In the genomic region with DNA sequence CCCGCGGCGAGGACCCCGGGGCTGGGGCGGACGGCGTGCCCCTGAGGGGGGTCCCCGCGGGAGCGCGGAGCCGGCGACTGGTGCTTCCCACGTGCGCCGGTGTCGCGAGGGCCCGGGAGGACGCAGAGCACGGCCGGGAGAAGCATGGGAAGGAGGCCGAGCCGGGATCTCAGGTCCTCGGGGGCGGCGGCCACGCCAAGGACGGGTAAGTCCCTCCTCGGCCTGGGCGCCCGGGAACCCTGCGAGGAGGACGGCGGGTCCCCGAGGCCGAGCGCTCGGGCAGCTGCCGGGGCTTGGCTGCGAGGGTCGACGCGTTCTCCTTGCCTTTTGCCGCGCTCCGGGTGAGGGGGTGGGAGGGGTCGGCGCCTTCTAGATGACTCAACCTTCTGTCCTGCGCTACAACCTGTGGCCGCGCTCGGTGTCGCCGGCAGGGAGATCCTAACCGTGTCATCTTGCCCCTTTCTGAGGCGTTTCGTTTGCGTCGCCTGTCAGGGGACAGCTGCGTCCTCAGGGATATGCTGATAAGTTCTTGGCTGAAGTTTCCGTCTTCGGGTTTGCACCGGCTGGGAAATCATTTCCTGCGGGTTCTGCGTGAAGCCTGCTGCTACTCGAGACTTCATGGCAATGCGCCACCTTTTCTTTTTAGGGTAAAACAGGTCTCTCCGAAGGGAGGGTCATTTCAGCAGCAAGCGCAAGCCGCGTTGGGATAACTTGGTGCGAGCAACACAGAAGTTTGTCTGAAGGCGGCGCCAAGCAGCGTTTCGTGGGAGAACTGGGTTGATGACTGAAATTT, we compare ENCODE assay signal across 7 cellular contexts. TPM values are rescaled to one million over a fixed set of nuclear protein-coding genes. Genes with fewer than 3 reads are reported as not detected.
A peak's percentile ranks its signal among the peaks of the same experiment; 100 is the strongest.
DNase-seq lines count a peak whose midpoint lies in the region; ATAC-seq and TF ChIP-seq lines count a peak whose summit lies in the region.

No MANE protein-coding gene starts in this region.

- no peaks in the 10 kb centered on the region for H3K36me3 ChIP-seq in lower lobe of right lung

- peak; percentile 58 for DNase-seq in GM13976 (ENCODE audit: low spot score)
- DNase-seq in HFFc6, result peak; percentile 69
- peak; percentile 15 for DNase-seq in NCI-H1048 (lab: John Stamatoyannopoulos, UW)
- DNase-seq in activated CD4-positive, alpha-beta T cell treated with anti-CD3 and anti-CD28 coated beads, Interleukin-2, amount 10 ng/mL, durations not matched to agents 7 days and 5 days, result peak; percentile 68
- peak; percentile 85 for DNase-seq in dermis blood vessel endothelial cell
- peak; percentile 75 for DNase-seq in lower lobe of right lung
- DNase-seq in stimulated activated CD4-positive, alpha-beta T cell treated with anti-CD3 and anti-CD28 coated beads, TNF-alpha, amount 100 ng/mL, for 24 hours (ENCODE audit: low read depth in 3 of 3), result peak; percentile 39 to 71 (median 50)

- CTCF ChIA-PET in activated CD4-positive, alpha-beta T cell treated with anti-CD3 and anti-CD28 coated beads, Interleukin-2, amount 10 ng/mL, durations not matched to agents 7 days and 5 days (lab: Charles Lee), result interaction anchor here (0.6 to 1.1 kb wide), 2 partner anchors 8 to 17 kb away, joined by 3 to 4 read pairs; no protein-coding TSS in a partner anchor

- peak; percentile 61 to 74 for ATAC-seq in lower lobe of right lung

- H3K4me1 Mint-ChIP-seq in HFFc6 (ENCODE audit: low read depth), result peaks cover 40% of the 10 kb centered on the region
- peaks cover 56% of the 10 kb centered on the region for H3K4me1 Mint-ChIP-seq in activated CD4-positive, alpha-beta T cell treated with anti-CD3 and anti-CD28 coated beads, Interleukin-2, amount 10 ng/mL, durations not matched to agents 7 days and 5 days

- peak overlapping the region; percentile 93 for H3K4me3 ChIP-seq in lower lobe of right lung

- H3K27me3 Mint-ChIP-seq in HFFc6 (ENCODE audit: insufficient read depth), result no peaks in the 10 kb centered on the region
- H3K27me3 Mint-ChIP-seq in activated CD4-positive, alpha-beta T cell treated with anti-CD3 and anti-CD28 coated beads, Interleukin-2, amount 10 ng/mL, durations not matched to agents 7 days and 5 days, result peaks cover 4% of the 10 kb centered on the region

- peaks cover 30% of the 10 kb centered on the region for H3K4me1 ChIP-seq in lower lobe of right lung

- H3K9me3 ChIP-seq in lower lobe of right lung, result no peaks in the 10 kb centered on the region

- H3K27ac Mint-ChIP-seq in HFFc6, result peak overlapping the region; percentile 96
- peak overlapping the region; percentile 96 for H3K27ac Mint-ChIP-seq in activated CD4-positive, alpha-beta T cell treated with anti-CD3 and anti-CD28 coated beads, Interleukin-2, amount 10 ng/mL, durations not matched to agents 7 days and 5 days

- no peaks in the 10 kb centered on the region for H3K9me3 Mint-ChIP-seq in HFFc6
- H3K9me3 Mint-ChIP-seq in activated CD4-positive, alpha-beta T cell treated with anti-CD3 and anti-CD28 coated beads, Interleukin-2, amount 10 ng/mL, durations not matched to agents 7 days and 5 days, result no peaks in the 10 kb centered on the region

- intact Hi-C loops in lower lobe of right lung (cut with DNase I), result no loop called here

- in situ Hi-C loops in GM13976 (cut with MboI; ENCODE audit: low sequenced_read_pairs, unreplicated experiment), result no loop called here

- H3K27ac ChIP-seq in lower lobe of right lung, result peak overlapping the region; percentile 93

- peak; percentile 59 for TF ChIP-seq CTCF in GM13976 (IDR thresholded peaks at IDR 0.05; ENCODE audit: borderline replicate concordance, control extremely low read depth, extremely low read depth, insufficient read depth, missing control alignments)
- peak; percentile 71 for TF ChIP-seq CTCF in HFFc6 (IDR thresholded peaks at IDR 0.05)
- peak; percentile 50 for TF ChIP-seq CTCF in lower lobe of right lung (IDR thresholded peaks at IDR 0.05)

- H3K36me3 Mint-ChIP-seq in HFFc6 (ENCODE audit: low read depth), result peaks cover 12% of the 10 kb centered on the region
- peaks cover 8% of the 10 kb centered on the region for H3K36me3 Mint-ChIP-seq in activated CD4-positive, alpha-beta T cell treated with anti-CD3 and anti-CD28 coated beads, Interleukin-2, amount 10 ng/mL, durations not matched to agents 7 days and 5 days (ENCODE audit: low read depth)

- peak overlapping the region; percentile 100 for H3K4me3 Mint-ChIP-seq in HFFc6
- H3K4me3 Mint-ChIP-seq in activated CD4-positive, alpha-beta T cell treated with anti-CD3 and anti-CD28 coated beads, Interleukin-2, amount 10 ng/mL, durations not matched to agents 7 days and 5 days, result peak overlapping the region; percentile 95

- POLR2A ChIA-PET in activated CD4-positive, alpha-beta T cell treated with anti-CD3 and anti-CD28 coated beads, Interleukin-2, amount 10 ng/mL, durations not matched to agents 7 days and 5 days (lab: Charles Lee), result interaction anchor here (0.6 kb wide), 1 partner anchor 373 kb away, joined by 6 read pairs; no protein-coding TSS in a partner anchor

- no peaks in the 10 kb centered on the region for H3K27me3 ChIP-seq in lower lobe of right lung (ENCODE audit: low read depth)

RNA-seq across cellular contexts. Expression of a gene that starts 0.5 kb away (rescaled TPM):
- 10 to 100 TPM; 59.9 to 72.2 (median 62.1) TPM for total RNA-seq in HFFc6 (2021; fragmentation: NEBNext Ultra II Directional; extraction: Animal tissue kit (Norgen Biotek cat#: 25700))
- total RNA-seq in activated CD4-positive, alpha-beta T cell treated with anti-CD3 and anti-CD28 coated beads, Interleukin-2, amount 10 ng/mL, durations not matched to agents 7 days and 5 days, result 10 to 100 TPM; 45.7 to 49.4 TPM
- 81.7 and 82.4 TPM in 2 replicates for total RNA-seq in dermis blood vessel endothelial cell
- 48.9 TPM for total RNA-seq in lower lobe of right lung

RNA-seq across cellular contexts. Expression of a gene that starts 18.8 kb away (rescaled TPM):
- 10 to 100 TPM in 1 of 6 experiments, 1 to 10 TPM in 5; 7.8 to 10.1 (median 9.1) TPM for total RNA-seq in HFFc6 (2021; fragmentation: NEBNext Ultra II Directional; extraction: Animal tissue kit (Norgen Biotek cat#: 25700))
- total RNA-seq in activated CD4-positive, alpha-beta T cell treated with anti-CD3 and anti-CD28 coated beads, Interleukin-2, amount 10 ng/mL, durations not matched to agents 7 days and 5 days, result 1 to 10 TPM; 4.5 to 6.0 TPM
- 17.5 and 17.6 TPM in 2 replicates for total RNA-seq in dermis blood vessel endothelial cell
- total RNA-seq in lower lobe of right lung, result 27.6 TPM

Comparison
In these comparisons a context has a peak if more than half of its experiments do, and no peak if none do; other contexts are left out.
1. Peak in every context shown above with its lines: DNase-seq, ATAC-seq, H3K4me3 ChIP-seq and H3K27ac ChIP-seq.
2. DNase-seq: peak in every context shown above with its lines; median percentile 85 in dermis blood vessel endothelial cell; 75 in lower lobe of right lung; 69 in HFFc6; 68 in activated CD4-positive, alpha-beta T cell treated with anti-CD3 and anti-CD28 coated beads, Interleukin-2, amount 10 ng/mL, durations not matched to agents 7 days and 5 days; 58 in GM13976; 50 in stimulated activated CD4-positive, alpha-beta T cell treated with anti-CD3 and anti-CD28 coated beads, TNF-alpha, amount 100 ng/mL, for 24 hours; 15 in NCI-H1048.